34 cellular contexts compared by ENCODE assay signal in the genomic region with DNA sequence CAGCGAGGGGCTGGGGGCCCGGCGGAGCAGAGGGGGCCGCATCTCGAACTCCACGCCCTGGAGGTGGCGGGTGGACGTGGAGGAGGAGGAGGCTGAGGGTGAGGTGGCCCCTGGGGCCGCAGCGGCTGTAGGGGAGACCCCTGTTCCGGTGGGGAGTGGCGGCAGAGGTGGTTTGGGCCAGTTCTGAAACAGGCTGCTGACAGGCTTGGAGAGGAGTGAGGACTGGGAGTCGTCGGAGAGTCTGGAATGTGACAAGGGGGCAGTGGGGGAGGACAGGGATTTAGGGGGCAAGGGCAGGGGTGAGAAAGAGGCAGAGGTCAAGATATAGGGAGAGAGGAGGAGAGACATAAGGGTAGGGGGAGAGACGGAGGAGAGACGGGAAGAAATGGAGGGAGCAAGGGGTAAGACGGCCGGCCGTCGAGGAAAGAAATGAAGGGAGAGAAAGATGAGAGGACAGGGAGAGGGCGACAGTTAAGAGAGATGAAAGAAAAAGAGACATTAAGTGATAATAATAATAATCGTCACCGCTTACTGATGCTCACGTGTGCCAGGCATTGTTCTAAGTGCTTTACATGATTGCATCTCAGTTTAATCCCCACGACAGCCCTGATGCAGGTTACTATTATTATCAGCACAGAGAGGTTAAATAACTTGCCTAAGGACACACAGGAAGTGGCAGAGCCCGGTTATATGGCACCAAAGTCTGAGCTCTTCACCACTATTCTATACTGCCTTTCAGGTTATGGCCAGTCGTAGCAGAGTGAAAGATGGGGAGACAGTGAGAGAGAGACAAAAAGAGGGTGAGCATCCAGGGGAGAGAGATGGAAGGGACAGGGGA. TPM values are rescaled to one million over a fixed set of nuclear protein-coding genes. Genes with fewer than 3 reads are reported as not detected.
"Had no signal": no experiment of that assay in that cellular context is flagged by ENCODE, and none has a peak within 500 bp of the region (broad histone marks: within the 10 kb centered on the region; RNA-seq: fewer than 3 reads in every experiment).

No MANE protein-coding gene starts in this region.

- H3K36me3 ChIP-seq: adrenal gland, esophagus squamous epithelium, gastroesophageal sphincter had no signal

- DNase-seq: activated CD4-positive, alpha-beta memory T cell treated with anti-CD3 and anti-CD28 coated beads for 36 hours; activated CD4-positive, alpha-beta T cell treated with anti-CD3 and anti-CD28 coated beads for 36 hours; activated CD4-positive, alpha-beta T cell treated with anti-CD3 and anti-CD28 coated beads, Interleukin-2, amount 10 ng/mL, durations not matched to agents 24 days and 14 days; activated CD4-positive, CD25-positive, alpha-beta regulatory T cell; activated CD4-positive, CD25-positive, alpha-beta regulatory T cell treated with anti-CD3 and anti-CD28 coated beads, Interleukin-2, amount 50 U/mL, for 72 hours; activated CD8-positive, alpha-beta memory T cell treated with anti-CD3 and anti-CD28 coated beads, Interleukin-2, amount 10 ng/mL, durations not matched to agents 7 days and 5 days; activated CD8-positive, alpha-beta memory T cell treated with anti-CD3 and anti-CD28 coated beads, Interleukin-2, amount 50 U/mL, for 4 hours; activated CD8-positive, alpha-beta T cell treated with anti-CD3 and anti-CD28 coated beads, Interleukin-2, amount 10 ng/mL, durations not matched to agents 7 days and 5 days; activated effector memory CD4-positive, alpha-beta T cell treated with anti-CD3 and anti-CD28 coated beads, Interleukin-2, amount 50 U/mL, for 16 hours; activated naive CD4-positive, alpha-beta T cell treated with anti-CD3 and anti-CD28 coated beads for 36 hours; activated naive CD8-positive, alpha-beta T cell treated with anti-CD3 and anti-CD28 coated beads for 36 hours; activated naive CD8-positive, alpha-beta T cell treated with anti-CD3 and anti-CD28 coated beads, Interleukin-2, amount 50 U/mL, for 24 hours; activated T-cell treated with anti-CD3 and anti-CD28 coated beads, Interleukin-2, amount 50 U/mL, for 1 hour; activated T-cell treated with anti-CD3 and anti-CD28 coated beads, Interleukin-2, amount 50 U/mL, for 48 hours; adrenal gland; amygdala; body of pancreas; caudate nucleus; cortex of kidney; effector CD4-positive, alpha-beta T cell; effector memory CD8-positive, alpha-beta T cell; esophagus squamous epithelium; foreskin melanocyte; T-helper 2 cell had no signal

- H3K4me3 Mint-ChIP-seq: activated CD4-positive, alpha-beta memory T cell treated with anti-CD3 and anti-CD28 coated beads for 36 hours; activated CD4-positive, alpha-beta T cell treated with anti-CD3 and anti-CD28 coated beads for 36 hours; activated CD4-positive, alpha-beta T cell treated with anti-CD3 and anti-CD28 coated beads, Interleukin-2, amount 10 ng/mL, durations not matched to agents 24 days and 14 days; activated CD8-positive, alpha-beta memory T cell treated with anti-CD3 and anti-CD28 coated beads, Interleukin-2, amount 10 ng/mL, durations not matched to agents 7 days and 5 days; activated CD8-positive, alpha-beta T cell treated with anti-CD3 and anti-CD28 coated beads, Interleukin-2, amount 10 ng/mL, durations not matched to agents 7 days and 5 days; activated naive CD4-positive, alpha-beta T cell treated with anti-CD3 and anti-CD28 coated beads for 36 hours; activated naive CD4-positive, alpha-beta T cell treated with anti-CD3 and anti-CD28 coated beads, Interleukin-2, amount 50 U/mL, for 24 hours; activated naive CD8-positive, alpha-beta T cell treated with anti-CD3 and anti-CD28 coated beads for 36 hours; activated naive CD8-positive, alpha-beta T cell treated with anti-CD3 and anti-CD28 coated beads, Interleukin-2, amount 50 U/mL, for 24 hours; activated T-helper 1 cell treated with anti-CD3 and anti-CD28 coated beads, Interleukin-12 subunit alpha, Interleukin-12 subunit beta, Interleukin-2, Interleukin-4 antibody, amounts not matched to agents 30 ng/mL and 10 ng/mL and 1 ng/mL, durations not matched to agents 14 hours and 24 hours and 36 hours; effector memory CD8-positive, alpha-beta T cell had no signal

- H3K9me3 ChIP-seq: adrenal gland, body of pancreas, esophagus squamous epithelium had no signal

- H3K27ac ChIP-seq: adrenal gland, body of pancreas, esophagus squamous epithelium, gastroesophageal sphincter had no signal

- H3K4me3 ChIP-seq: adrenal gland, body of pancreas, esophagus squamous epithelium, gastroesophageal sphincter had no signal

- H3K9me3 Mint-ChIP-seq: activated naive CD4-positive, alpha-beta T cell treated with anti-CD3 and anti-CD28 coated beads, Interleukin-2, amount 50 U/mL, for 24 hours had no signal

- H3K27ac Mint-ChIP-seq: activated CD4-positive, alpha-beta memory T cell treated with anti-CD3 and anti-CD28 coated beads for 36 hours; activated CD4-positive, alpha-beta T cell treated with anti-CD3 and anti-CD28 coated beads for 36 hours; activated CD4-positive, alpha-beta T cell treated with anti-CD3 and anti-CD28 coated beads, Interleukin-2, amount 10 ng/mL, durations not matched to agents 24 days and 14 days; activated CD8-positive, alpha-beta memory T cell treated with anti-CD3 and anti-CD28 coated beads, Interleukin-2, amount 10 ng/mL, durations not matched to agents 7 days and 5 days; activated CD8-positive, alpha-beta T cell treated with anti-CD3 and anti-CD28 coated beads, Interleukin-2, amount 10 ng/mL, durations not matched to agents 7 days and 5 days; activated naive CD4-positive, alpha-beta T cell treated with anti-CD3 and anti-CD28 coated beads for 36 hours; activated naive CD4-positive, alpha-beta T cell treated with anti-CD3 and anti-CD28 coated beads, Interleukin-2, amount 50 U/mL, for 24 hours; activated naive CD8-positive, alpha-beta T cell treated with anti-CD3 and anti-CD28 coated beads for 36 hours; activated naive CD8-positive, alpha-beta T cell treated with anti-CD3 and anti-CD28 coated beads, Interleukin-2, amount 50 U/mL, for 24 hours; activated T-helper 1 cell treated with anti-CD3 and anti-CD28 coated beads, Interleukin-12 subunit alpha, Interleukin-12 subunit beta, Interleukin-2, Interleukin-4 antibody, amounts not matched to agents 30 ng/mL and 10 ng/mL and 1 ng/mL, durations not matched to agents 14 hours and 24 hours and 36 hours; activated T-helper 2 cell treated with anti-CD3 and anti-CD28 coated beads, Interferon-gamma antibody, Interleukin-2, Interleukin-4, amounts not matched to agents 10 μg/mL and 5 μg/mL and 100 μg/mL, durations not matched to agents 14 hours and 24 hours and 36 hours; effector memory CD8-positive, alpha-beta T cell had no signal

RNA-seq across cellular contexts. Expression of gene C19orf81, which starts 13.4 kb away (rescaled TPM):
- total RNA-seq: activated CD8-positive, alpha-beta T cell treated with anti-CD3 and anti-CD28 coated beads, Interleukin-2, amount 10 ng/mL, durations not matched to agents 7 days and 5 days; activated T-helper 1 cell treated with anti-CD3 and anti-CD28 coated beads, Interleukin-12 subunit alpha, Interleukin-12 subunit beta, Interleukin-2, Interleukin-4 antibody, amounts not matched to agents 30 ng/mL and 10 ng/mL and 1 ng/mL, durations not matched to agents 14 hours and 24 hours and 36 hours; activated T-helper 2 cell treated with anti-CD3 and anti-CD28 coated beads, Interferon-gamma antibody, Interleukin-2, Interleukin-4, amounts not matched to agents 10 μg/mL and 5 μg/mL and 100 μg/mL, durations not matched to agents 14 hours and 24 hours and 36 hours; aorta; body of pancreas; dermis blood vessel endothelial cell; esophagus squamous epithelium; fibroblast of lung; fibroblast of villous mesenchyme; gastroesophageal sphincter; T-helper 1 cell treated with Interleukin-12 subunit alpha and Interleukin-12 subunit beta and Interleukin-4 antibody, amounts not matched to agents 30 ng/mL and 1 ng/mL, for 36 hours had no signal

RNA-seq across cellular contexts. Expression of gene SYT3, which starts 23.0 kb away (rescaled TPM):
- total RNA-seq: activated CD4-positive, alpha-beta memory T cell treated with anti-CD3 and anti-CD28 coated beads for 36 hours; activated CD4-positive, alpha-beta T cell treated with anti-CD3 and anti-CD28 coated beads, Interleukin-2, amount 10 ng/mL, durations not matched to agents 24 days and 14 days; activated CD8-positive, alpha-beta memory T cell treated with anti-CD3 and anti-CD28 coated beads, Interleukin-2, amount 10 ng/mL, durations not matched to agents 7 days and 5 days; activated CD8-positive, alpha-beta T cell treated with anti-CD3 and anti-CD28 coated beads, Interleukin-2, amount 10 ng/mL, durations not matched to agents 7 days and 5 days; activated naive CD4-positive, alpha-beta T cell treated with anti-CD3 and anti-CD28 coated beads for 36 hours; activated T-helper 1 cell treated with anti-CD3 and anti-CD28 coated beads, Interleukin-12 subunit alpha, Interleukin-12 subunit beta, Interleukin-2, Interleukin-4 antibody, amounts not matched to agents 30 ng/mL and 10 ng/mL and 1 ng/mL, durations not matched to agents 14 hours and 24 hours and 36 hours; activated T-helper 2 cell treated with anti-CD3 and anti-CD28 coated beads, Interferon-gamma antibody, Interleukin-2, Interleukin-4, amounts not matched to agents 10 μg/mL and 5 μg/mL and 100 μg/mL, durations not matched to agents 14 hours and 24 hours and 36 hours; fibroblast of lung; fibroblast of villous mesenchyme; T-helper 1 cell treated with Interleukin-12 subunit alpha and Interleukin-12 subunit beta and Interleukin-4 antibody, amounts not matched to agents 30 ng/mL and 1 ng/mL, for 36 hours had no signal

RNA-seq across cellular contexts. Expression of gene SHANK1, which starts 56.9 kb away (rescaled TPM):
- total RNA-seq: activated CD4-positive, alpha-beta memory T cell treated with anti-CD3 and anti-CD28 coated beads for 36 hours; activated CD4-positive, alpha-beta T cell treated with anti-CD3 and anti-CD28 coated beads for 36 hours; activated CD4-positive, alpha-beta T cell treated with anti-CD3 and anti-CD28 coated beads, Interleukin-2, amount 10 ng/mL, durations not matched to agents 24 days and 14 days; activated CD8-positive, alpha-beta memory T cell treated with anti-CD3 and anti-CD28 coated beads for 36 hours; activated CD8-positive, alpha-beta memory T cell treated with anti-CD3 and anti-CD28 coated beads, Interleukin-2, amount 10 ng/mL, durations not matched to agents 7 days and 5 days; activated CD8-positive, alpha-beta T cell treated with anti-CD3 and anti-CD28 coated beads, Interleukin-2, amount 10 ng/mL, durations not matched to agents 7 days and 5 days; activated naive CD4-positive, alpha-beta T cell treated with anti-CD3 and anti-CD28 coated beads for 36 hours; activated T-helper 1 cell treated with anti-CD3 and anti-CD28 coated beads, Interleukin-12 subunit alpha, Interleukin-12 subunit beta, Interleukin-2, Interleukin-4 antibody, amounts not matched to agents 30 ng/mL and 10 ng/mL and 1 ng/mL, durations not matched to agents 14 hours and 24 hours and 36 hours; activated T-helper 2 cell treated with anti-CD3 and anti-CD28 coated beads, Interferon-gamma antibody, Interleukin-2, Interleukin-4, amounts not matched to agents 10 μg/mL and 5 μg/mL and 100 μg/mL, durations not matched to agents 14 hours and 24 hours and 36 hours; T-helper 1 cell treated with Interleukin-12 subunit alpha and Interleukin-12 subunit beta and Interleukin-4 antibody, amounts not matched to agents 30 ng/mL and 1 ng/mL, for 36 hours had no signal
